ENCODE assay signal across 8 cellular contexts in the genomic region with DNA sequence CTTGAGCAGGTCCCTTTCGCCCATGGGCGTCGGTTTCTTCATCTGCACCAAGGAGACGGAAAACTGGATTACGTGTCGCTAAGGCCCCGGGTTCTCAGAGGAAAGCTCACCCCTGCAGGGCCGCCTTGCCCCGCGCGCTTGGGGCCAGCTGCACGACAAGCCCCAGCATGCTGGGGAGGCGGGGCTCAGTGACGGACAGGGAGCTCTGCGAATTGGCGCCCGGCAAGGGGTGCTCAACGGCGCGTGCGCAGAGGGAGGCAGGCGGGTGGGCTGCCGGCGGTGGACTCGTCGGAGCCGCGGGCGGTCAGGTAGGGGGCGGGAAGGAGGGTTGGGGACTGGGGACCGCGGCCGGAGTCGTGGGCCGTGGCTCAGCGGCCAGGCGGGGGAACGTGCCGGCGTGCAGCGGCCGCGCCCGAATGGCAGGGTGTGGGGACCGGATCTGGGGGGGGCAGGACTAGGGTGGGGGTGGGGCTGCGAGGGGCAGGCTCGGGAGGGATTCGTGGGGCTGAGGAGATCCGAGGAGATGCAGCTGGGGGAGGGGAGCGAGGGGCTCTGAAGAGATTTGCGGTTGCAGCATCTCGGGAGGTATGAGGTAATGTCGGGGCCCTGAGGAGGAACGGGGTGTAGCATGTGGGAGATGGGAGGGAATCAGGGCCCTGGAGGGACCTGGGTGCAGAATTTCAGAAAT. TPM values are rescaled to one million over a fixed set of nuclear protein-coding genes. Genes with fewer than 3 reads are reported as not detected.
A peak's percentile ranks its signal among the peaks of the same experiment; 100 is the strongest.
DNase-seq lines count a peak whose midpoint lies in the region; ATAC-seq and TF ChIP-seq lines count a peak whose summit lies in the region.

Gene TRIM32, plus strand, starts transcription at position 232 of the 688 bp plus-strand sequence. CDS start 10,438 bp downstream, outside the sequence.

- peak; percentile 93 for ATAC-seq in GM23338

- no peak for TF ChIP-seq POLR2A in stomach (IDR thresholded peaks at IDR 0.05)

- TF ChIP-seq CTCF in GM23338 (conservative IDR thresholded peaks at IDR 0.05; ENCODE audit: low read depth in 2 of 2) (no peak), foreskin fibroblast (IDR thresholded peaks at IDR 0.05; ENCODE audit: low read depth, low read length) (no peak), neural cell (IDR thresholded peaks at IDR 0.05; ENCODE audit: poor library complexity, severe bottlenecking) (no peak), stomach (IDR thresholded peaks at IDR 0.05) (no peak)

- H2AFZ ChIP-seq in GM23338 (peak within 1 kb of the TSS; percentile 94), neural cell (ENCODE audit: low read depth, low read length) (peak within 1 kb of the TSS; percentile 71)

- H3K4me3 ChIP-seq in GM23338, result peak within 1 kb of the TSS; percentile 77
- H3K4me3 ChIP-seq in foreskin fibroblast (ENCODE audit: low read depth in 1 of 2, low read length in 2 of 2), result peak within 1 kb of the TSS; percentile 67 to 74
- H3K4me3 ChIP-seq in neural cell (ENCODE audit: low read length), result peak within 1 kb of the TSS; percentile 72
- H3K4me3 ChIP-seq in stomach, result peak within 1 kb of the TSS; percentile 76 to 88 (median 77)

- no peaks in the 10 kb centered on the region for H3F3A ChIP-seq in GM23338 (replicated peaks; ENCODE audit: low read depth)
- H3F3A ChIP-seq in neural cell (ENCODE audit: insufficient read depth, low read length, poor library complexity, severe bottlenecking), result no peaks in the 10 kb centered on the region

- intact Hi-C loops in stomach (cut with DNase I; ENCODE audit: low total_unique reads), result no loop called here

- H3K4me3 Mint-ChIP-seq in GM23338, result peak within 1 kb of the TSS; percentile 81

- 0 out of 2 replicates have a peak, but pooled peaks cover 8% of the 10 kb centered on the region for H3K36me3 ChIP-seq in GM23338 (ENCODE audit: insufficient read depth)
- H3K36me3 ChIP-seq in neural cell (ENCODE audit: insufficient read depth, low read length), result no peaks in the 10 kb centered on the region
- no peaks in the 10 kb centered on the region for H3K36me3 ChIP-seq in stomach

- H3K27ac ChIP-seq in GM23338 (ENCODE audit: low read depth) (no peak within 1 kb of the TSS), neural cell (ENCODE audit: low read length) (peak within 1 kb of the TSS; percentile 64), stomach (peak within 1 kb of the TSS; percentile 78 to 90 (median 85))

- H3K9me3 ChIP-seq in neural cell (ENCODE audit: low read length) (no peaks in the 10 kb centered on the region), stomach (no peaks in the 10 kb centered on the region)

- peaks cover 27% of the 10 kb centered on the region for H3K4me1 Mint-ChIP-seq in GM23338

- H3K27ac Mint-ChIP-seq in GM23338, result peak within 1 kb of the TSS; percentile 55

- DNase-seq in EH (ENCODE audit: low read depth) (peak; percentile 90), GM23338 (ENCODE audit: low spot score) (peak; percentile 95), LHCN-M2 (ENCODE audit: low read depth) (peak; percentile 86), SHP77 (lab: John Stamatoyannopoulos, UW) (peak; percentile 91 to 94), activated gamma-delta T cell (lab: John Stamatoyannopoulos, UW) (peak; percentile 81), foreskin fibroblast (peak; percentile 82 to 95), stomach (peak; percentile 93)

- H3K27me3 ChIP-seq in GM23338 (ENCODE audit: insufficient read depth) (no peaks in the 10 kb centered on the region), neural cell (ENCODE audit: insufficient read depth, low read depth, low read length) (no peaks in the 10 kb centered on the region), stomach (no peaks in the 10 kb centered on the region)

- H3K79me2 ChIP-seq in GM23338 (replicated peaks; ENCODE audit: insufficient read depth) (peaks cover 45% of the 10 kb centered on the region), neural cell (replicated peaks; ENCODE audit: insufficient read depth, low read length) (peaks cover 21% of the 10 kb centered on the region)

- peak within 1 kb of the TSS; percentile 96 for H3K4me2 ChIP-seq in GM23338
- H3K4me2 ChIP-seq in neural cell (ENCODE audit: low read length), result peak within 1 kb of the TSS; percentile 69

- 0 to 2% (median 1%) methylated on average over 15 to 54 of the region's 54 CpGs for WGBS in stomach, 5 donors

- peaks cover 26% of the 10 kb centered on the region; the same call in 2 of the 3 replicates for H3K36me3 Mint-ChIP-seq in GM23338 (ENCODE audit: low read depth)

- H3K9me2 ChIP-seq in GM23338 (ENCODE audit: insufficient read depth) (no peaks in the 10 kb centered on the region), neural cell (ENCODE audit: insufficient read depth, low read length) (no peaks in the 10 kb centered on the region)

- H3K27me3 Mint-ChIP-seq in GM23338 (ENCODE audit: insufficient read depth, low read depth, poor library complexity), result peaks cover 12% of the 10 kb centered on the region

- TF ChIP-seq RAD21 in neural cell (conservative IDR thresholded peaks at IDR 0.05), result no peak

- no peak for TF ChIP-seq EP300 in neural cell (conservative IDR thresholded peaks at IDR 0.05; ENCODE audit: poor library complexity, severe bottlenecking)
- TF ChIP-seq EP300 in stomach (IDR thresholded peaks at IDR 0.05), result no peak

- H3K9me3 Mint-ChIP-seq in GM23338, result peaks cover 21% of the 10 kb centered on the region

- H3K9ac ChIP-seq in neural cell (ENCODE audit: low read length), result peak within 1 kb of the TSS; percentile 82

- H4K20me1 ChIP-seq in GM23338 (replicated peaks; ENCODE audit: insufficient read depth) (peaks cover 17% of the 10 kb centered on the region; the same call in 1 of the 2 replicates), neural cell (ENCODE audit: insufficient read depth) (no peaks in the 10 kb centered on the region)

- H3K4me1 ChIP-seq in GM23338 (ENCODE audit: insufficient read depth) (peaks cover 28% of the 10 kb centered on the region), stomach (peaks cover 21 to 58% (median 41%) of the 10 kb centered on the region in 4 donors)

TF ChIP-seq in GM23338, 12 proteins besides CTCF, POLR2A, EP300 and RAD21 (continues in another document):
- TF ChIP-seq POLR2AphosphoS5 (IDR thresholded peaks at IDR 0.05; ENCODE audit: low read depth), result peak; percentile 94
- TF ChIP-seq, protein P1, sequence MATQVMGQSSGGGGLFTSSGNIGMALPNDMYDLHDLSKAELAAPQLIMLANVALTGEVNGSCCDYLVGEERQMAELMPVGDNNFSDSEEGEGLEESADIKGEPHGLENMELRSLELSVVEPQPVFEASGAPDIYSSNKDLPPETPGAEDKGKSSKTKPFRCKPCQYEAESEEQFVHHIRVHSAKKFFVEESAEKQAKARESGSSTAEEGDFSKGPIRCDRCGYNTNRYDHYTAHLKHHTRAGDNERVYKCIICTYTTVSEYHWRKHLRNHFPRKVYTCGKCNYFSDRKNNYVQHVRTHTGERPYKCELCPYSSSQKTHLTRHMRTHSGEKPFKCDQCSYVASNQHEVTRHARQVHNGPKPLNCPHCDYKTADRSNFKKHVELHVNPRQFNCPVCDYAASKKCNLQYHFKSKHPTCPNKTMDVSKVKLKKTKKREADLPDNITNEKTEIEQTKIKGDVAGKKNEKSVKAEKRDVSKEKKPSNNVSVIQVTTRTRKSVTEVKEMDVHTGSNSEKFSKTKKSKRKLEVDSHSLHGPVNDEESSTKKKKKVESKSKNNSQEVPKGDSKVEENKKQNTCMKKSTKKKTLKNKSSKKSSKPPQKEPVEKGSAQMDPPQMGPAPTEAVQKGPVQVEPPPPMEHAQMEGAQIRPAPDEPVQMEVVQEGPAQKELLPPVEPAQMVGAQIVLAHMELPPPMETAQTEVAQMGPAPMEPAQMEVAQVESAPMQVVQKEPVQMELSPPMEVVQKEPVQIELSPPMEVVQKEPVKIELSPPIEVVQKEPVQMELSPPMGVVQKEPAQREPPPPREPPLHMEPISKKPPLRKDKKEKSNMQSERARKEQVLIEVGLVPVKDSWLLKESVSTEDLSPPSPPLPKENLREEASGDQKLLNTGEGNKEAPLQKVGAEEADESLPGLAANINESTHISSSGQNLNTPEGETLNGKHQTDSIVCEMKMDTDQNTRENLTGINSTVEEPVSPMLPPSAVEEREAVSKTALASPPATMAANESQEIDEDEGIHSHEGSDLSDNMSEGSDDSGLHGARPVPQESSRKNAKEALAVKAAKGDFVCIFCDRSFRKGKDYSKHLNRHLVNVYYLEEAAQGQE (IDR thresholded peaks at IDR 0.05; ENCODE audit: unreplicated experiment), result no peak

TF ChIP-seq in neural cell, 6 proteins besides CTCF, POLR2A, EP300 and RAD21 (continues in another document):
- TF ChIP-seq SMC3 (conservative IDR thresholded peaks at IDR 0.05; ENCODE audit: poor library complexity), result no peak
- TF ChIP-seq, protein P1 (IDR thresholded peaks at IDR 0.05; ENCODE audit: borderline replicate concordance), result no peak
- peak; percentile 26 for TF ChIP-seq MXI1 (conservative IDR thresholded peaks at IDR 0.05; ENCODE audit: poor library complexity, severe bottlenecking)

RNA-seq across cellular contexts. Expression of gene TRIM32, which starts in this region (rescaled TPM):
- total RNA-seq in GM23338 (2014; rRNA removed; shearing (Covaris generic)), result 15.7 and 16.3 TPM in 2 replicates
- polyA plus RNA-seq in GM23338 (2016; fragmentation: Nextera tagmentation; extraction: Ambion mirVana), result 6.6 and 6.7 TPM in 2 replicates
- 24.1 and 26.4 TPM in 2 replicates for total RNA-seq in LHCN-M2 (2014; rRNA removed)
- 17.2 TPM for polyA plus RNA-seq in LHCN-M2 (2012)
- polyA plus RNA-seq in neural cell, result 6.9 and 9.1 TPM in 2 replicates
- polyA minus RNA-seq in neural cell, result 26.1 and 30.7 TPM in 2 replicates
- total RNA-seq in stomach, result 10 to 100 TPM in 3 of 5 donors, 1 to 10 TPM in 2; 2.3 to 24.9 (median 10.3) TPM
- 1 to 10 TPM; 2.9 to 3.4 (median 2.9) TPM for polyA plus RNA-seq in stomach
